Comparison of ENCODE assay signal across 16 cellular contexts in the genomic region with DNA sequence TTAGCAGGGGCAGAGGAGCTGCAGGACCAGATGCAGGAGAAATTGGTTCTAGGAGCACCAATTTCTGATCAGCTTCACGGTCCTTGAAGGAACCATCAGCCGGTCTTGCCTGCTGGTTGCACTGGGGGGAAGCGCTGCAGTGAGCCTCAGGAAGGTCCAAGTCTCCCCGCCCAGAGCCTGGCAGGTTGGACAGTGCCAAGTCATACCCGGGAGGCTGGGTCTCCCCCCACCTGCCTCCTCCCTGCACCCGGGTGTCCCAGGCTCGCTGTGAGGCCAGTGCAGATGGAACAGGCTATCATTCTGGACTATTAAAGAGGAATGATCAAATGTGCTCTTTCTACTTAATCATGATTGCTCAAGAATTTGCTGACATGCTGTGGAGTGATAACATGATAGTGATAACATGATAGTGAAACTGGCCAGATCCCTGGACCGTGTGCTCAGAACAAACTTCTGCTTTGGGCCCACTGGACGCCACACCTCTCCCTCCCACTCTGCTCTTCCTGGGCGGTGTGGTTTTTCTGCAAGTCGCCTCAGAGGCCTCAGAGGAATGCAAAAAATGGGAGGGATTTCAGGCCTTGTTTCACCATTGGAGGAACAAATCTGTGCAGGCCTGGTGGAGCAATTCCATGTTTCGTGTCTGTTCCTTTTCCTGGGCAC.
A peak's percentile ranks its signal among the peaks of the same experiment; 100 is the strongest.
DNase-seq lines count a peak whose midpoint lies in the region; ATAC-seq, FAIRE-seq and TF ChIP-seq lines count a peak whose summit lies in the region.
"Had no signal": no experiment of that assay in that cellular context is flagged by ENCODE, and none has a peak within 500 bp of the region (broad histone marks: within the 10 kb centered on the region; RNA-seq: fewer than 3 reads in every experiment).

No MANE protein-coding gene starts in this region.

- H3K27me3 Mint-ChIP-seq in central memory CD8-positive, alpha-beta T cell: peaks cover 39% of the 10 kb centered on the region
- no peaks in the 10 kb centered on the region for H3K27me3 Mint-ChIP-seq in activated T-helper 2 cell treated with anti-CD3 and anti-CD28 coated beads, Interferon-gamma antibody, Interleukin-2, Interleukin-4, amounts not matched to agents 10 μg/mL and 5 μg/mL and 100 μg/mL, durations not matched to agents 14 hours and 24 hours and 36 hours (ENCODE audit: low read depth)

- POLR2A ChIA-PET in IMR-90 (lab: Charles Lee; ENCODE audit: unreplicated experiment) (no interaction called here), HepG2 (lab: Yijun Ruan, JAX) (no interaction called here), OCI-LY7 (lab: Charles Lee) (no interaction called here)

- intact Hi-C loops in IMR-90 (cut with micrococcal nuclease): no loop called here
- intact Hi-C loops in HepG2 (cut with micrococcal nuclease; ENCODE audit: unreplicated experiment): no loop called here
- intact Hi-C loops in activated T-helper 2 cell treated with anti-CD3 and anti-CD28 coated beads, Interferon-gamma antibody, Interleukin-2, Interleukin-4, amounts not matched to agents 10 μg/mL and 5 μg/mL and 100 μg/mL, durations not matched to agents 14 hours and 24 hours and 36 hours (cut with micrococcal nuclease): no loop called here
- intact Hi-C loops in OCI-LY7 (cut with micrococcal nuclease; ENCODE audit: unreplicated experiment): no loop called here

- H3K18ac ChIP-seq in IMR-90 (ENCODE audit: low read depth, low read length): no peak overlapping the region
- peak overlapping the region; percentile 58 to 72 for H3K18ac ChIP-seq in mesenchymal stem cell (ENCODE audit: low read depth in 1 of 2, low read length in 2 of 2)

- FAIRE-seq in HepG2 (lab: Jason Lieb, UNC): no peak

- TF ChIP-seq POLR2A in IMR-90 (IDR thresholded peaks at IDR 0.05; ENCODE audit: low read depth, low read length) (no peak), HepG2 (IDR thresholded peaks at IDR 0.05; ENCODE audit: insufficient read depth in 1 of 2, low read depth in 2 of 2, low read length in 2 of 2) (no peak)

- no peak overlapping the region for H3K4me3 Mint-ChIP-seq in central memory CD8-positive, alpha-beta T cell
- no peak overlapping the region for H3K4me3 Mint-ChIP-seq in activated T-helper 2 cell treated with anti-CD3 and anti-CD28 coated beads, Interferon-gamma antibody, Interleukin-2, Interleukin-4, amounts not matched to agents 10 μg/mL and 5 μg/mL and 100 μg/mL, durations not matched to agents 14 hours and 24 hours and 36 hours (ENCODE audit: low read depth)

- H3K36me3 Mint-ChIP-seq in central memory CD8-positive, alpha-beta T cell (ENCODE audit: insufficient read depth): no peaks in the 10 kb centered on the region
- H3K36me3 Mint-ChIP-seq in activated T-helper 2 cell treated with anti-CD3 and anti-CD28 coated beads, Interferon-gamma antibody, Interleukin-2, Interleukin-4, amounts not matched to agents 10 μg/mL and 5 μg/mL and 100 μg/mL, durations not matched to agents 14 hours and 24 hours and 36 hours (ENCODE audit: low read depth): no peaks in the 10 kb centered on the region

- dilution Hi-C loops in IMR-90 (cut with HindIII; ENCODE audit: low sequenced_read_pairs, unreplicated experiment): no loop called here

- no peak overlapping the region for H3K56ac ChIP-seq in IMR-90 (ENCODE audit: extremely low read depth, insufficient read depth, low read length)

- H2AFZ ChIP-seq in IMR-90 (replicated peaks; ENCODE audit: low read length, poor library complexity) (peak overlapping the region; percentile 63), mesenchymal stem cell (ENCODE audit: low read depth, low read length) (no peak overlapping the region), HepG2 (ENCODE audit: low read length) (no peak overlapping the region), OCI-LY7 (ENCODE audit: low read length) (no peak overlapping the region)

- H3K36me3 ChIP-seq in IMR-90 (ENCODE audit: control insufficient read depth, insufficient read depth, low read length) (no peaks in the 10 kb centered on the region), mesenchymal stem cell (ENCODE audit: control insufficient read depth in 1 of 2, insufficient read depth in 2 of 2, low read depth in 1 of 2, low read length in 2 of 2) (no peaks in the 10 kb centered on the region), HepG2 (replicated peaks in 1 of 2; ENCODE audit: control insufficient read depth in 1 of 2, insufficient read depth in 2 of 2, low read length in 2 of 2) (no peaks in the 10 kb centered on the region), OCI-LY7 (ENCODE audit: insufficient read depth, low read length) (no peaks in the 10 kb centered on the region)
- H3K36me3 ChIP-seq: BLaER1 had no signal

- H3K9me1 ChIP-seq in IMR-90 (ENCODE audit: insufficient read depth, low read length): no peaks in the 10 kb centered on the region; the same call in 1 of the 2 replicates

- TF ChIP-seq RAD21 in IMR-90 (IDR thresholded peaks at IDR 0.05; ENCODE audit: low read length) (no peak), HepG2 (CRISPR knock-in tag; IDR thresholded peaks at IDR 0.05) (no peak)

- no peak for TF ChIP-seq EP300 in HepG2 (IDR thresholded peaks at IDR 0.05; ENCODE audit: low read depth in 2 of 2, low read length in 2 of 2)
- TF ChIP-seq EP300 in HepG2 (CRISPR knock-in tag; IDR thresholded peaks at IDR 0.05; ENCODE audit: borderline replicate concordance): no peak

- H2BK20ac ChIP-seq in IMR-90 (ENCODE audit: low read depth, low read length): no peak overlapping the region

- H2AK9ac ChIP-seq in IMR-90 (replicated peaks; ENCODE audit: low read depth, low read length, poor library complexity): peak overlapping the region; percentile 60

- no peak overlapping the region; the same call in 1 of the 2 replicates for H4K5ac ChIP-seq in IMR-90 (ENCODE audit: low read depth, low read length)

- H3K9me3 ChIP-seq in IMR-90 (ENCODE audit: control insufficient read depth, insufficient read depth, low read length) (peaks cover 5% of the 10 kb centered on the region), mesenchymal stem cell (ENCODE audit: control insufficient read depth, low read length) (peaks cover 5% of the 10 kb centered on the region), HepG2 (ENCODE audit: low read length) (no peaks in the 10 kb centered on the region), OCI-LY7 (ENCODE audit: low read length) (no peaks in the 10 kb centered on the region)
- H3K9me3 ChIP-seq: BLaER1 had no signal

- H2BK15ac ChIP-seq in IMR-90 (ENCODE audit: low read depth, low read length): no peak overlapping the region; the same call in 2 of the 3 replicates
- no peak overlapping the region for H2BK15ac ChIP-seq in mesenchymal stem cell (ENCODE audit: low read depth, poor library complexity, severe bottlenecking)

- H2BK120ac ChIP-seq in IMR-90 (ENCODE audit: low read depth, low read length) (no peak overlapping the region), mesenchymal stem cell (ENCODE audit: low read depth, low read length) (no peak overlapping the region)

- H3K4me3 ChIP-seq in AG10803 (ENCODE audit: low read length): no peak overlapping the region
- no peak overlapping the region for H3K4me3 ChIP-seq in IMR-90 (ENCODE audit: insufficient read depth, low read depth, low read length)
- H3K4me3 ChIP-seq in mesenchymal stem cell (ENCODE audit: insufficient read depth in 1 of 2, low read depth in 1 of 2, low read length in 2 of 2): no peak overlapping the region
- no peak overlapping the region for H3K4me3 ChIP-seq in HepG2 (replicated peaks in 1 of 3; ENCODE audit: insufficient read depth in 1 of 3, low read depth in 2 of 3, low read length in 3 of 3)
- no peak overlapping the region for H3K4me3 ChIP-seq in OCI-LY7 (ENCODE audit: low read depth, low read length, poor library complexity, severe bottlenecking)
- H3K4me3 ChIP-seq: BLaER1, SK-N-MC had no signal

- DNase-seq in AG10803 (ENCODE audit: low read depth) (peak; percentile 7), IMR-90 (peak; percentile 41), mesenchymal stem cell (peak; percentile 51), HepG2 (ENCODE audit: low spot score) (no peak), NCI-H345 treated with DMSO at 0.1 percent for 48 hours (lab: John Stamatoyannopoulos, UW; ENCODE audit: unreplicated experiment) (no peak), OCI-LY7 (ENCODE audit: low spot score) (no peak)
- DNase-seq in central memory CD8-positive, alpha-beta T cell (ENCODE audit: low spot score in 2 of 2): no peak
- DNase-seq in activated T-helper 2 cell treated with anti-CD3 and anti-CD28 coated beads, Interferon-gamma antibody, Interleukin-2, Interleukin-4, amounts not matched to agents 10 μg/mL and 5 μg/mL and 100 μg/mL, durations not matched to agents 14 hours and 24 hours and 36 hours (ENCODE audit: low spot score): no peak
- DNase-seq: 8988T, GF-D8, NCI-H1436, NCI-H2029 treated with DMSO at 0.1 percent for 48 hours, NCI-H2171 treated with DMSO at 0.1 percent for 48 hours, NCI-H510A treated with DMSO at 0.1 percent for 48 hours had no signal

- no peaks in the 10 kb centered on the region for H3K4me1 Mint-ChIP-seq in central memory CD8-positive, alpha-beta T cell
- H3K4me1 Mint-ChIP-seq in activated T-helper 2 cell treated with anti-CD3 and anti-CD28 coated beads, Interferon-gamma antibody, Interleukin-2, Interleukin-4, amounts not matched to agents 10 μg/mL and 5 μg/mL and 100 μg/mL, durations not matched to agents 14 hours and 24 hours and 36 hours (ENCODE audit: low read depth): no peaks in the 10 kb centered on the region

- no TSS peak for BruUV-seq in IMR-90 (replicated peaks; lab: Mats Ljungman, UMichigan)
- BruUV-seq in HepG2 (replicated peaks; lab: Mats Ljungman, UMichigan): no TSS peak
- BruUV-seq in OCI-LY7 (replicated peaks; lab: Mats Ljungman, UMichigan): no TSS peak

- no peaks in the 10 kb centered on the region for H3K9me2 ChIP-seq in OCI-LY7 (ENCODE audit: insufficient read depth, low read length)

- peak overlapping the region in 1 of 2 experiments; percentile 86 for H2BK12ac ChIP-seq in mesenchymal stem cell (ENCODE audit: low read length in 2 of 2)

- H3K79me1 ChIP-seq in IMR-90 (ENCODE audit: low read depth in 1 of 2, low read length in 2 of 2) (no peaks in the 10 kb centered on the region), mesenchymal stem cell (replicated peaks; ENCODE audit: low read length, poor library complexity, severe bottlenecking) (no peaks in the 10 kb centered on the region)

- H4K8ac ChIP-seq in IMR-90 (ENCODE audit: low read depth in 2 of 2, low read length in 2 of 2) (peak overlapping the region in 1 of 2 experiments; percentile 52; a peak in 1 of 4 replicates), mesenchymal stem cell (ENCODE audit: low read length) (no peak overlapping the region)

- TF ChIP-seq CTCF in AG10803 (conservative IDR thresholded peaks at IDR 0.05; ENCODE audit: low read length) (no peak), IMR-90 (conservative IDR thresholded peaks at IDR 0.05; ENCODE audit: low read depth, low read length) (no peak), HepG2 (CRISPR knock-in tag; IDR thresholded peaks at IDR 0.05) (no peak), OCI-LY7 (conservative IDR thresholded peaks at IDR 0.05; ENCODE audit: low read length) (no peak)

- peak; percentile 88 for ATAC-seq in IMR-90 (ENCODE audit: low read depth)
- no peak for ATAC-seq in central memory CD8-positive, alpha-beta T cell (replicated peaks; ENCODE audit: extremely low read depth, poor library complexity, severe bottlenecking)
- ATAC-seq in HepG2: no peak

- H3K4me1 ChIP-seq in IMR-90 (ENCODE audit: control insufficient read depth, insufficient read depth, low read length): peaks cover 3% of the 10 kb centered on the region; the same call in 1 of the 2 replicates
- no peaks in the 10 kb centered on the region for H3K4me1 ChIP-seq in mesenchymal stem cell (ENCODE audit: control insufficient read depth, insufficient read depth, low read depth, low read length)
- no peaks in the 10 kb centered on the region for H3K4me1 ChIP-seq in HepG2 (ENCODE audit: insufficient read depth, low read length)
- H3K4me1 ChIP-seq in OCI-LY7 (ENCODE audit: insufficient read depth, low read length, poor library complexity, severe bottlenecking): no peaks in the 10 kb centered on the region
- H3K4me1 ChIP-seq: BLaER1 had no signal

- H3K14ac ChIP-seq in IMR-90 (replicated peaks; ENCODE audit: low read depth, low read length): no peak overlapping the region
- no peak overlapping the region for H3K14ac ChIP-seq in mesenchymal stem cell (ENCODE audit: low read length in 2 of 2)

- H3K79me2 ChIP-seq in HepG2 (ENCODE audit: insufficient read depth, low read length) (no peaks in the 10 kb centered on the region), OCI-LY7 (ENCODE audit: insufficient read depth, low read depth, low read length) (no peaks in the 10 kb centered on the region)

- in situ Hi-C loops in IMR-90 (cut with MboI; ENCODE audit: low sequenced_read_pairs): no loop called here
- in situ Hi-C loops in HepG2 (cut with HindIII; ENCODE audit: extremely low pct_ligation_motif_present, low pct_unique_long_range_greater_than_20kb): no loop called here

- CTCF ChIA-PET in IMR-90 (lab: Yijun Ruan, JAX): no interaction called here
- CTCF ChIA-PET in HepG2 (lab: Yijun Ruan, JAX; ENCODE audit: low intra/inter-chr PET ratio, low total read pairs): no interaction called here
- CTCF ChIA-PET in OCI-LY7 (lab: Charles Lee; ENCODE audit: unreplicated experiment): no interaction called here

- H3K23ac ChIP-seq in IMR-90 (ENCODE audit: low read depth, low read length): no peak overlapping the region
- no peak overlapping the region for H3K23ac ChIP-seq in mesenchymal stem cell (ENCODE audit: low read length in 2 of 2)

- H3K4me2 ChIP-seq in IMR-90 (ENCODE audit: low read depth, low read length) (no peak overlapping the region), mesenchymal stem cell (ENCODE audit: low read length, poor library complexity, severe bottlenecking) (no peak overlapping the region), HepG2 (ENCODE audit: low read depth, low read length) (no peak overlapping the region), OCI-LY7 (ENCODE audit: low read length) (no peak overlapping the region)
- H3K4me2 ChIP-seq: BLaER1 had no signal

- H3K27ac ChIP-seq in IMR-90 (ENCODE audit: insufficient read depth, low read length) (no peak overlapping the region), mesenchymal stem cell (ENCODE audit: low read length, poor library complexity, severe bottlenecking) (no peak overlapping the region), HepG2 (ENCODE audit: extremely low read length, insufficient read depth, low read length) (no peak overlapping the region), OCI-LY7 (ENCODE audit: low read depth, low read length, poor library complexity, severe bottlenecking) (no peak overlapping the region)
- H3K27ac ChIP-seq: BLaER1, SK-N-MC had no signal

- peak overlapping the region; percentile 37 for H3K27ac Mint-ChIP-seq in central memory CD8-positive, alpha-beta T cell (ENCODE audit: low read depth)
- no peak overlapping the region for H3K27ac Mint-ChIP-seq in activated T-helper 2 cell treated with anti-CD3 and anti-CD28 coated beads, Interferon-gamma antibody, Interleukin-2, Interleukin-4, amounts not matched to agents 10 μg/mL and 5 μg/mL and 100 μg/mL, durations not matched to agents 14 hours and 24 hours and 36 hours

- H3K9ac ChIP-seq in IMR-90 (ENCODE audit: low read depth, low read length) (no peak overlapping the region), mesenchymal stem cell (ENCODE audit: low read length) (no peak overlapping the region), HepG2 (ENCODE audit: insufficient read depth, low read depth, low read length) (no peak overlapping the region)
- H3K9ac ChIP-seq: BLaER1 had no signal

- H3K9me3 Mint-ChIP-seq in central memory CD8-positive, alpha-beta T cell: no peaks in the 10 kb centered on the region
- H3K9me3 Mint-ChIP-seq in activated T-helper 2 cell treated with anti-CD3 and anti-CD28 coated beads, Interferon-gamma antibody, Interleukin-2, Interleukin-4, amounts not matched to agents 10 μg/mL and 5 μg/mL and 100 μg/mL, durations not matched to agents 14 hours and 24 hours and 36 hours: no peaks in the 10 kb centered on the region

- no peak overlapping the region; the same call in 1 of the 2 replicates for H3K4ac ChIP-seq in IMR-90 (ENCODE audit: low read depth, low read length)
- no peak overlapping the region for H3K4ac ChIP-seq in mesenchymal stem cell (ENCODE audit: low read depth in 1 of 2, low read length in 2 of 2)

- H4K91ac ChIP-seq in IMR-90 (ENCODE audit: insufficient read depth, low read depth, low read length) (no peak overlapping the region), mesenchymal stem cell (ENCODE audit: low read length) (no peak overlapping the region)

- WGBS in IMR-90 (ENCODE audit: extremely low coverage in 2 of 2, insufficient read length in 1 of 2), 2 experiments: 100% methylated on average over 1 of the region's 12 CpGs; no CpG with 5 or more reads in 1 of the 2 experiments
- WGBS in mesenchymal stem cell: 80% methylated on average over 11 of the region's 12 CpGs
- WGBS in HepG2 (ENCODE audit: low lambda C conversion rate): 19% methylated on average over 8 of the region's 12 CpGs

- H3K27me3 ChIP-seq in IMR-90 (ENCODE audit: control insufficient read depth, insufficient read depth, low read length) (no peaks in the 10 kb centered on the region; the same call in 1 of the 2 replicates), mesenchymal stem cell (ENCODE audit: control insufficient read depth in 1 of 2, insufficient read depth in 1 of 2, low read length in 2 of 2) (peaks cover 0 to 47% of the 10 kb centered on the region in 2 experiments), HepG2 (ENCODE audit: control insufficient read depth in 1 of 2, insufficient read depth in 2 of 2, low read length in 2 of 2) (peaks cover 2 to 10% of the 10 kb centered on the region in 2 experiments; a peak in 2 of 5 replicates)
- H3K27me3 ChIP-seq: BLaER1 had no signal

- H2AK5ac ChIP-seq in IMR-90 (ENCODE audit: low read depth, low read length) (0 out of 2 replicates have a peak overlapping the region, but pooled peaks have one; percentile 3), mesenchymal stem cell (ENCODE audit: low read length, severe bottlenecking) (no peak overlapping the region)

- H4K20me1 ChIP-seq in IMR-90 (ENCODE audit: insufficient read depth, low read length) (no peaks in the 10 kb centered on the region), HepG2 (ENCODE audit: insufficient read depth, low read length) (no peaks in the 10 kb centered on the region), OCI-LY7 (ENCODE audit: insufficient read depth, low read length) (no peaks in the 10 kb centered on the region)
- H4K20me1 ChIP-seq: BLaER1 had no signal

- H2BK5ac ChIP-seq in IMR-90 (ENCODE audit: low read depth, low read length, poor library complexity, severe bottlenecking): no peak overlapping the region
- no peak overlapping the region for H2BK5ac ChIP-seq in mesenchymal stem cell (ENCODE audit: low read depth, low read length, poor library complexity, severe bottlenecking)

Comparison
In these comparisons a context has a peak if more than half of its experiments do, and no peak if none do; other contexts are left out.
1. DNase-seq: peak in AG10803 (single experiment), IMR-90 (single experiment) and mesenchymal stem cell (single experiment); none in central memory CD8-positive, alpha-beta T cell (0 of 2), HepG2 (single experiment), activated T-helper 2 cell treated with anti-CD3 and anti-CD28 coated beads, Interferon-gamma antibody, Interleukin-2, Interleukin-4, amounts not matched to agents 10 μg/mL and 5 μg/mL and 100 μg/mL, durations not matched to agents 14 hours and 24 hours and 36 hours (single experiment), NCI-H345 treated with DMSO at 0.1 percent for 48 hours (single experiment) and OCI-LY7 (single experiment).